37 cellular contexts compared by ENCODE assay signal in the genomic region with DNA sequence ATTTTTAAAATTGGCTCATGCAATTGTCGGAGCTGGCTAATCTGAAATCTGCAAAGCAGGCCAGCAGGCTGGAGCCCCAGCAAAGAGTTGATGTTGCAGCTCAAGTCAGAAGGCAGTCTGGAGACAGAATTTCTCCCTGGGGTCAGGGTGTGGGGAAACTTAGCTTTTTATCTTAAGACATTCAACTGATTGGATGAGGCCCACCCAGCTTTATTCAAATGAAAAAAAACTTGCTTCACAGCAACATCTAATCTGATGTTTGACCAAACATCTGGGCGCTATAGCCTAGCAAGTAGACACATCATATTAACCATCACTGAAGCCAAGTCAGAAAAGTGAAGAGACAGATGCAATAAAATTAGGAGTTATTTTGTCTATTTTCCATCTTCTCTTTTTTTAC.
"Had no signal": no experiment of that assay in that cellular context is flagged by ENCODE, and none has a peak within 500 bp of the region (broad histone marks: within the 10 kb centered on the region; RNA-seq: fewer than 3 reads in every experiment).

No MANE protein-coding gene starts in this region.

- H3K4me1 ChIP-seq: adrenal gland, breast epithelium had no signal

- DNase-seq: activated B cell treated with CpG ODN at 0.5 μM for 24 hours; activated CD4-positive, alpha-beta memory T cell treated with anti-CD3 and anti-CD28 coated beads for 36 hours; activated CD4-positive, alpha-beta T cell treated with anti-CD3 and anti-CD28 coated beads for 4 hours; activated CD4-positive, alpha-beta T cell treated with anti-CD3 and anti-CD28 coated beads, Interleukin-2, amount 10 ng/mL, durations not matched to agents 24 days and 14 days; activated CD4-positive, alpha-beta T cell treated with anti-CD3 and anti-CD28 coated beads, Interleukin-2, amount 50 U/mL, for 1 hour; activated CD4-positive, alpha-beta T cell treated with anti-CD3 and anti-CD28 coated beads, Interleukin-2, amount 50 U/mL, for 4 hours; activated CD4-positive, CD25-positive, alpha-beta regulatory T cell treated with anti-CD3 and anti-CD28 coated beads, Interleukin-2, amount 50 U/mL, for 72 hours; activated CD8-positive, alpha-beta memory T cell treated with anti-CD3 and anti-CD28 coated beads, Interleukin-2, amount 50 U/mL, for 4 hours; activated CD8-positive, alpha-beta T cell treated with anti-CD3 and anti-CD28 coated beads for 36 hours; activated effector memory CD4-positive, alpha-beta T cell treated with anti-CD3 and anti-CD28 coated beads, Interleukin-2, amount 50 U/mL, for 16 hours; activated gamma-delta T cell treated with Interleukin-2 at 50 U/mL for 16 hours; activated naive CD4-positive, alpha-beta T cell; activated naive CD4-positive, alpha-beta T cell treated with anti-CD3 and anti-CD28 coated beads for 36 hours; activated naive CD4-positive, alpha-beta T cell treated with anti-CD3 and anti-CD28 coated beads, Interleukin-2, amount 50 U/mL, for 16 hours; activated naive CD8-positive, alpha-beta T cell treated with anti-CD3 and anti-CD28 coated beads for 36 hours; activated T-cell treated with anti-CD3 and anti-CD28 coated beads for 4 hours; activated T-cell treated with anti-CD3 and anti-CD28 coated beads, Interleukin-2, amount 50 U/mL, for 1 hour; activated T-cell treated with anti-CD3 and anti-CD28 coated beads, Interleukin-2, amount 50 U/mL, for 4 hours; activated T-cell treated with anti-CD3 and anti-CD28 coated beads, Interleukin-2, amount 50 U/mL, for 72 hours; adrenal gland; amniotic stem cell; aorta; body of pancreas; brain microvascular endothelial cell; central memory CD4-positive, alpha-beta T cell; T-helper 1 cell; T-helper 2 cell; T-helper 9 cell had no signal

- H3K4me3 ChIP-seq: adrenal gland, body of pancreas, breast epithelium had no signal

- H3K27ac Mint-ChIP-seq: activated B cell treated with CpG ODN at 0.5 μM for 24 hours; activated CD4-positive, alpha-beta memory T cell treated with anti-CD3 and anti-CD28 coated beads for 36 hours; activated CD4-positive, alpha-beta T cell treated with anti-CD3 and anti-CD28 coated beads, Interleukin-2, amount 10 ng/mL, durations not matched to agents 24 days and 14 days; activated CD8-positive, alpha-beta T cell treated with anti-CD3 and anti-CD28 coated beads for 36 hours; activated naive CD4-positive, alpha-beta T cell treated with anti-CD3 and anti-CD28 coated beads for 36 hours; activated naive CD4-positive, alpha-beta T cell treated with anti-CD3 and anti-CD28 coated beads, Interleukin-2, amount 50 U/mL, for 72 hours; activated naive CD8-positive, alpha-beta T cell treated with anti-CD3 and anti-CD28 coated beads for 36 hours; activated T-cell treated with anti-CD3 and anti-CD28 coated beads, Interleukin-2, amount 50 U/mL, for 72 hours; activated T-helper 1 cell treated with anti-CD3 and anti-CD28 coated beads, Interleukin-12 subunit alpha, Interleukin-12 subunit beta, Interleukin-2, Interleukin-4 antibody, amounts not matched to agents 30 ng/mL and 10 ng/mL and 1 ng/mL, durations not matched to agents 14 hours and 24 hours and 36 hours; activated T-helper 17 cell treated with anti-CD3 and anti-CD28 coated beads, Interleukin-2, amount 50 U/mL, for 72 hours; T-helper 1 cell treated with Interleukin-12 subunit alpha and Interleukin-12 subunit beta and Interleukin-4 antibody, amounts not matched to agents 30 μg/mL and 1 μg/mL, for 36 hours; T-helper 2 cell treated with Interferon-gamma antibody and Interleukin-4, amounts not matched to agents 5 μg/mL and 100 μg/mL, for 36 hours had no signal

- H3K27me3 Mint-ChIP-seq: activated B cell treated with CpG ODN at 0.5 μM for 24 hours; activated CD4-positive, alpha-beta T cell treated with anti-CD3 and anti-CD28 coated beads, Interleukin-2, amount 10 ng/mL, durations not matched to agents 24 days and 14 days; activated CD8-positive, alpha-beta T cell treated with anti-CD3 and anti-CD28 coated beads for 36 hours; activated naive CD8-positive, alpha-beta T cell treated with anti-CD3 and anti-CD28 coated beads for 36 hours; activated T-helper 17 cell treated with anti-CD3 and anti-CD28 coated beads, Interleukin-2, amount 50 U/mL, for 72 hours had no signal

- H3K9me3 ChIP-seq: adrenal gland, body of pancreas, breast epithelium had no signal

- ATAC-seq: activated CD8-positive, alpha-beta T cell treated with anti-CD3 and anti-CD28 coated beads for 36 hours; activated naive CD4-positive, alpha-beta T cell treated with anti-CD3 and anti-CD28 coated beads, Interleukin-2, amount 50 U/mL, for 72 hours; activated T-cell treated with anti-CD3 and anti-CD28 coated beads, Interleukin-2, amount 50 U/mL, for 4 hours; activated T-cell treated with anti-CD3 and anti-CD28 coated beads, Interleukin-2, amount 50 U/mL, for 72 hours; activated T-helper 17 cell treated with anti-CD3 and anti-CD28 coated beads, Interleukin-2, amount 50 U/mL, for 72 hours; body of pancreas had no signal

- H3K36me3 ChIP-seq: adrenal gland, brain microvascular endothelial cell, breast epithelium had no signal

- H3K36me3 Mint-ChIP-seq: activated CD4-positive, alpha-beta memory T cell treated with anti-CD3 and anti-CD28 coated beads for 36 hours; activated naive CD4-positive, alpha-beta T cell treated with anti-CD3 and anti-CD28 coated beads, Interleukin-2, amount 50 U/mL, for 72 hours; activated naive CD8-positive, alpha-beta T cell treated with anti-CD3 and anti-CD28 coated beads for 36 hours had no signal

- FAIRE-seq: astrocyte, TTC549 had no signal

- H3K27me3 ChIP-seq: adrenal gland, body of pancreas, brain microvascular endothelial cell, breast epithelium had no signal

- H3K4me3 Mint-ChIP-seq: activated B cell treated with CpG ODN at 0.5 μM for 24 hours; activated CD4-positive, alpha-beta memory T cell treated with anti-CD3 and anti-CD28 coated beads for 36 hours; activated CD4-positive, alpha-beta T cell treated with anti-CD3 and anti-CD28 coated beads, Interleukin-2, amount 10 ng/mL, durations not matched to agents 24 days and 14 days; activated CD8-positive, alpha-beta T cell treated with anti-CD3 and anti-CD28 coated beads for 36 hours; activated naive CD4-positive, alpha-beta T cell treated with anti-CD3 and anti-CD28 coated beads for 36 hours; activated naive CD8-positive, alpha-beta T cell treated with anti-CD3 and anti-CD28 coated beads for 36 hours; activated T-cell treated with anti-CD3 and anti-CD28 coated beads, Interleukin-2, amount 50 U/mL, for 4 hours; activated T-cell treated with anti-CD3 and anti-CD28 coated beads, Interleukin-2, amount 50 U/mL, for 72 hours; activated T-helper 1 cell treated with anti-CD3 and anti-CD28 coated beads, Interleukin-12 subunit alpha, Interleukin-12 subunit beta, Interleukin-2, Interleukin-4 antibody, amounts not matched to agents 30 ng/mL and 10 ng/mL and 1 ng/mL, durations not matched to agents 14 hours and 24 hours and 36 hours; activated T-helper 17 cell treated with anti-CD3 and anti-CD28 coated beads, Interleukin-2, amount 50 U/mL, for 72 hours; T-helper 1 cell treated with Interleukin-12 subunit alpha and Interleukin-12 subunit beta and Interleukin-4 antibody, amounts not matched to agents 30 μg/mL and 1 μg/mL, for 36 hours; T-helper 2 cell treated with Interferon-gamma antibody and Interleukin-4, amounts not matched to agents 5 μg/mL and 100 μg/mL, for 36 hours had no signal

- H3K27ac ChIP-seq: adrenal gland, body of pancreas, brain microvascular endothelial cell, breast epithelium, VCaP had no signal

- H3K4me1 Mint-ChIP-seq: activated B cell treated with CpG ODN at 0.5 μM for 24 hours; activated naive CD8-positive, alpha-beta T cell treated with anti-CD3 and anti-CD28 coated beads for 36 hours had no signal

- H3K9me3 Mint-ChIP-seq: activated B cell treated with CpG ODN at 0.5 μM for 24 hours; activated CD4-positive, alpha-beta memory T cell treated with anti-CD3 and anti-CD28 coated beads for 36 hours; activated CD4-positive, alpha-beta T cell treated with anti-CD3 and anti-CD28 coated beads, Interleukin-2, amount 10 ng/mL, durations not matched to agents 24 days and 14 days; activated CD8-positive, alpha-beta T cell treated with anti-CD3 and anti-CD28 coated beads for 36 hours; activated naive CD4-positive, alpha-beta T cell treated with anti-CD3 and anti-CD28 coated beads for 36 hours; activated naive CD4-positive, alpha-beta T cell treated with anti-CD3 and anti-CD28 coated beads, Interleukin-2, amount 50 U/mL, for 72 hours; activated naive CD8-positive, alpha-beta T cell treated with anti-CD3 and anti-CD28 coated beads for 36 hours; activated T-cell treated with anti-CD3 and anti-CD28 coated beads, Interleukin-2, amount 50 U/mL, for 4 hours; activated T-cell treated with anti-CD3 and anti-CD28 coated beads, Interleukin-2, amount 50 U/mL, for 72 hours; activated T-helper 1 cell treated with anti-CD3 and anti-CD28 coated beads, Interleukin-12 subunit alpha, Interleukin-12 subunit beta, Interleukin-2, Interleukin-4 antibody, amounts not matched to agents 30 ng/mL and 10 ng/mL and 1 ng/mL, durations not matched to agents 14 hours and 24 hours and 36 hours; activated T-helper 17 cell treated with anti-CD3 and anti-CD28 coated beads, Interleukin-2, amount 50 U/mL, for 72 hours; T-helper 1 cell treated with Interleukin-12 subunit alpha and Interleukin-12 subunit beta and Interleukin-4 antibody, amounts not matched to agents 30 μg/mL and 1 μg/mL, for 36 hours; T-helper 2 cell treated with Interferon-gamma antibody and Interleukin-4, amounts not matched to agents 5 μg/mL and 100 μg/mL, for 36 hours had no signal
